Comparison of ENCODE assay signal across 8 cellular contexts in genomic region chr17:8409966-8410881, GRCh38. TPM values are rescaled to one million over a fixed set of nuclear protein-coding genes. Genes with fewer than 3 reads are reported as not detected.
DNase-seq lines count a peak whose midpoint lies in the region; ATAC-seq and TF ChIP-seq lines count a peak whose summit lies in the region.

No MANE protein-coding gene starts in this region.

- DNase-seq in GM10266 (ENCODE audit: extremely low spot score) (peak; percentile 67), NCI-H1436 treated with DMSO at 0.1 percent for 48 hours (lab: John Stamatoyannopoulos, UW) (peak; percentile 13), T-helper 1 cell (peak; percentile 60 to 81 (median 66)), amniotic stem cell (lab: John Stamatoyannopoulos, UW) (peak; percentile 78), left ventricle myocardium inferior (peak; percentile 87), putamen (ENCODE audit: low spot score) (peak; percentile 80), aorta (peak; percentile 93 to 97)

- H3K4me3 ChIP-seq in left ventricle myocardium inferior (no peak overlapping the region), aorta (ENCODE audit: low read length in 2 of 2) (no peak overlapping the region)

- H3K36me3 ChIP-seq in left ventricle myocardium inferior (no peaks in the 10 kb centered on the region), aorta (ENCODE audit: control insufficient read depth in 1 of 2, insufficient read depth in 2 of 2, low read length in 1 of 2) (no peaks in the 10 kb centered on the region)

- H3K9me3 ChIP-seq in left ventricle myocardium inferior (replicated peaks) (no peaks in the 10 kb centered on the region), aorta (ENCODE audit: control insufficient read depth, low read length) (no peaks in the 10 kb centered on the region)

- ATAC-seq in aorta (ENCODE audit: low FRiP score) (peak; percentile 94), GM19395 (IDR thresholded peaks at IDR 0.05; ENCODE audit: unreplicated experiment) (no peak)

- TF ChIP-seq CTCF in GM10266 (IDR thresholded peaks at IDR 0.05; ENCODE audit: control insufficient read depth, insufficient read depth, low read depth, missing control alignments) (peak; percentile 89), left ventricle myocardium inferior (IDR thresholded peaks at IDR 0.05; ENCODE audit: borderline replicate concordance) (peak; percentile 89)

- no peak overlapping the region for H3K27ac ChIP-seq in left ventricle myocardium inferior (replicated peaks)
- H3K27ac ChIP-seq in aorta (ENCODE audit: low read depth in 1 of 2, low read length in 2 of 2), result no peak overlapping the region

- intact Hi-C loops in left ventricle myocardium inferior (cut with micrococcal nuclease), result loop anchor here (10.0 kb wide), 1 partner anchor 335 kb away; the partner anchor contains the start of gene CCDC42
- intact Hi-C loops in aorta (cut with DNase I), result loop anchor here (2.0 to 10.0 kb wide), 4 partner anchors 377 to 485 kb away; no protein-coding TSS in a partner anchor

- peaks cover 13% of the 10 kb centered on the region for H3K27me3 ChIP-seq in left ventricle myocardium inferior (ENCODE audit: low read depth)
- H3K27me3 ChIP-seq in aorta (ENCODE audit: control insufficient read depth in 1 of 2, insufficient read depth in 2 of 2, low read length in 1 of 2), result no peaks in the 10 kb centered on the region

- H3K4me1 ChIP-seq in left ventricle myocardium inferior (peaks cover 4% of the 10 kb centered on the region), aorta (ENCODE audit: control insufficient read depth in 1 of 2, insufficient read depth in 2 of 2, low read length in 2 of 2) (no peaks in the 10 kb centered on the region)

- WGBS in aorta, 2 donors, result 23 to 25% methylated on average over 19 of the region's 19 CpGs

RNA-seq across cellular contexts. Expression of gene RNF222, which starts 12.6 kb away (rescaled TPM):
- not detected for total RNA-seq in left ventricle myocardium inferior
- total RNA-seq in aorta, result not detected
- not detected for polyA plus RNA-seq in aorta

RNA-seq across cellular contexts. Expression of gene NDEL1, which starts 25.5 kb away (rescaled TPM):
- total RNA-seq in left ventricle myocardium inferior (25.0 TPM), aorta (100 to 1,000 TPM; 110 to 135 TPM)
- 10 to 100 TPM; 52.3 to 79.3 TPM for polyA plus RNA-seq in aorta

RNA-seq across cellular contexts. Expression of gene RPL26, which starts 27.2 kb away (rescaled TPM):
- total RNA-seq in left ventricle myocardium inferior (960 TPM), aorta (1,000 to 10,000 TPM; 1,055 to 1,238 TPM)
- polyA plus RNA-seq in aorta, result 1,000 to 10,000 TPM; 3,230 to 6,952 TPM

Comparison
In these comparisons a context has a peak if more than half of its experiments do, and no peak if none do; other contexts are left out.
1. DNase-seq: peak in every context shown above with its lines; median percentile 95 in aorta; 87 in left ventricle myocardium inferior; 80 in putamen; 78 in amniotic stem cell; 67 in GM10266; 66 in T-helper 1 cell; 13 in NCI-H1436 treated with DMSO at 0.1 percent for 48 hours.